Comparison of ENCODE assay signal across 3 cellular contexts in genomic region chr16:49201118-49201517, GRCh38.
"Had no signal": no experiment of that assay in that cellular context is flagged by ENCODE, and none has a peak within 500 bp of the region (broad histone marks: within the 10 kb centered on the region; RNA-seq: fewer than 3 reads in every experiment).

No MANE protein-coding gene starts in this region.

- DNase-seq: GDM1, GF-D8 had no signal

- ATAC-seq: GM12878 had no signal

- H3K4me3 ChIP-seq: GM12878 had no signal
